Comparison of ENCODE assay signal across 16 cellular contexts in genomic region chr22:48045369-48045768, GRCh38.
DNase-seq lines count a peak whose midpoint lies in the region; ATAC-seq, FAIRE-seq and TF ChIP-seq lines count a peak whose summit lies in the region.
"Had no signal": no experiment of that assay in that cellular context is flagged by ENCODE, and none has a peak within 500 bp of the region (broad histone marks: within the 10 kb centered on the region; RNA-seq: fewer than 3 reads in every experiment).

No MANE protein-coding gene starts in this region.

- TF ChIP-seq RAD21 in H1 (IDR thresholded peaks at IDR 0.05 in 1 of 2, conservative IDR thresholded peaks at IDR 0.05 in 1 of 2; ENCODE audit: low read depth in 2 of 2, low read length in 2 of 2), result no peak

- H3K56ac ChIP-seq in H1 (replicated peaks; ENCODE audit: insufficient read length, low read depth, low read length), result no peak overlapping the region

- no peak for TF ChIP-seq CTCF in H1 (IDR thresholded peaks at IDR 0.05; ENCODE audit: control extremely low read depth in 1 of 3, insufficient read depth in 1 of 3, low read depth in 1 of 3, low read length in 3 of 3)

- POLR2A ChIA-PET in H1 (lab: Charles Lee; ENCODE audit: partially characterized antibody), result no interaction called here

- H2BK20ac ChIP-seq in H1 (ENCODE audit: low read length), result no peak overlapping the region

- 90% methylated on average over 4 of the region's 4 CpGs; no CpG with 5 or more reads in 1 of the 2 experiments for WGBS in H1 (ENCODE audit: extremely low coverage in 1 of 2, insufficient coverage in 1 of 2, insufficient read length in 1 of 2, insufficient replicate concordance in 2 of 2, low coverage in 1 of 2, low lambda C conversion rate in 2 of 2, missing lambda C conversion rate in 1 of 2), 2 experiments

- H2BK120ac ChIP-seq in H1 (replicated peaks; ENCODE audit: low read depth, low read length), result no peak overlapping the region

- no peak for TF ChIP-seq POLR2A in H1 (IDR thresholded peaks at IDR 0.05; ENCODE audit: control extremely low read depth in 1 of 2, low read depth in 2 of 2, low read length in 2 of 2)

- H3K79me2 ChIP-seq in H1 (ENCODE audit: control insufficient read depth in 1 of 2, insufficient read depth in 2 of 2, low read length in 2 of 2), result no peaks in the 10 kb centered on the region
- H3K79me2 ChIP-seq: parathyroid adenoma had no signal

- no peak for FAIRE-seq in H1 (lab: Jason Lieb, UNC)

- H3K36me3 ChIP-seq in H1 (ENCODE audit: control insufficient read depth in 2 of 4, insufficient read depth in 4 of 4, low read length in 3 of 4), result no peaks in the 10 kb centered on the region
- H3K36me3 ChIP-seq: BE2C, gastrocnemius medialis, upper lobe of right lung had no signal

- no peak for DNase-seq in H1 (ENCODE audit: low read depth in 1 of 2, low spot score in 2 of 2)
- DNase-seq in T-helper 1 cell, result no peak
- DNase-seq in NCI-H1436 treated with DMSO at 0.1 percent for 48 hours (lab: John Stamatoyannopoulos, UW), result no peak
- no peak for DNase-seq in stimulated activated CD4-positive, alpha-beta T cell treated with anti-CD3 and anti-CD28 coated beads, Interleukin-15, amount 100 ng/mL, for 24 hours
- DNase-seq in COR-L47 (lab: John Stamatoyannopoulos, UW), result no peak
- DNase-seq: activated naive CD8-positive, alpha-beta T cell treated with anti-CD3 and anti-CD28 coated beads, Interleukin-2, amount 10 ng/mL, durations not matched to agents 7 days and 5 days; BE2C; cortex of kidney; gastrocnemius medialis; left ventricle myocardium superior; NCI-H524 treated with DMSO at 0.1 percent for 48 hours; upper lobe of right lung had no signal

- CTCF ChIA-PET in H1 (lab: Charles Lee; ENCODE audit: partially characterized antibody), result interaction anchor here (1.2 kb wide), 1 partner anchor 207 kb away, joined by 3 read pairs; no protein-coding TSS in a partner anchor

- no peak overlapping the region for H3K4me3 ChIP-seq in H1 (ENCODE audit: extremely low read depth in 1 of 4, insufficient read depth in 2 of 4, low read depth in 3 of 4, low read length in 4 of 4)
- H3K4me3 ChIP-seq: gastrocnemius medialis, upper lobe of right lung had no signal

- no peak overlapping the region for H3K14ac ChIP-seq in H1 (ENCODE audit: insufficient read length)

- no peak overlapping the region for H2BK5ac ChIP-seq in H1 (ENCODE audit: low read depth, low read length)

- 0 out of 2 replicates have a peak overlapping the region, but pooled peaks have one; percentile 68 for H2BK12ac ChIP-seq in H1 (ENCODE audit: low read depth, low read length)

- H3K4ac ChIP-seq in H1 (replicated peaks; ENCODE audit: insufficient read length, low read depth, low read length), result no peak overlapping the region

- no peak overlapping the region for H4K5ac ChIP-seq in H1 (ENCODE audit: insufficient read length, low read depth, low read length)

- H3K23me2 ChIP-seq in H1 (ENCODE audit: low read depth, low read length), result peaks cover 2% of the 10 kb centered on the region; the same call in 1 of the 2 replicates

- no peaks in the 10 kb centered on the region for H3K27me3 ChIP-seq in H1 (replicated peaks in 1 of 4; ENCODE audit: control insufficient read depth in 3 of 4, extremely low read depth in 1 of 4, insufficient read depth in 3 of 4, low read length in 3 of 4)
- H3K27me3 ChIP-seq: BE2C, gastrocnemius medialis, upper lobe of right lung had no signal

- TF ChIP-seq EP300 in H1 (IDR thresholded peaks at IDR 0.05; ENCODE audit: borderline replicate concordance in 1 of 2, low read depth in 2 of 2, low read length in 2 of 2), result no peak

- peaks cover 0 to 3% (median 0%) of the 10 kb centered on the region in 4 experiments; a peak in 1 of 7 replicates for H3K4me1 ChIP-seq in H1 (replicated peaks in 1 of 4; ENCODE audit: control insufficient read depth in 3 of 4, insufficient read depth in 4 of 4, low read length in 3 of 4)
- H3K4me1 ChIP-seq: BE2C, gastrocnemius medialis, parathyroid adenoma, upper lobe of right lung had no signal

- no peaks in the 10 kb centered on the region for H3K79me1 ChIP-seq in H1 (ENCODE audit: low read depth, low read length)

- H2BK15ac ChIP-seq in H1 (ENCODE audit: low read length), result no peak overlapping the region

- no peak overlapping the region for H3K18ac ChIP-seq in H1 (ENCODE audit: extremely low read depth, low read length)

- 0 out of 2 replicates have a peak overlapping the region, but pooled peaks have one; percentile 8 for H2AK5ac ChIP-seq in H1 (ENCODE audit: low read depth, low read length)

- H4K20me1 ChIP-seq in H1 (replicated peaks in 1 of 2; ENCODE audit: control insufficient read depth in 1 of 2, insufficient read depth in 2 of 2, low read length in 2 of 2), result peaks cover 0 to 4% of the 10 kb centered on the region in 2 experiments

- no peak overlapping the region for H4K91ac ChIP-seq in H1 (replicated peaks; ENCODE audit: insufficient read length, low read length)

- H3K27ac ChIP-seq in H1 (ENCODE audit: low read depth, low read length), result no peak overlapping the region
- H3K27ac ChIP-seq: gastrocnemius medialis, parathyroid adenoma, upper lobe of right lung had no signal

- no peaks in the 10 kb centered on the region for H3K9me3 ChIP-seq in H1 (ENCODE audit: insufficient read depth in 2 of 2, low read depth in 1 of 2, low read length in 1 of 2)
- H3K9me3 ChIP-seq: BE2C, gastrocnemius medialis, upper lobe of right lung had no signal

- H2AFZ ChIP-seq in H1 (ENCODE audit: low read length), result no peak overlapping the region
- H2AFZ ChIP-seq: parathyroid adenoma had no signal

- H4K8ac ChIP-seq in H1 (ENCODE audit: extremely low read depth, insufficient read depth, low read length), result no peak overlapping the region

- peak; percentile 88 for ATAC-seq in GM18498 (IDR thresholded peaks at IDR 0.05; ENCODE audit: unreplicated experiment)
- peak; percentile 88 for ATAC-seq in GM21381 (IDR thresholded peaks at IDR 0.05; ENCODE audit: unreplicated experiment)
- peak; percentile 49 for ATAC-seq in HG03060 (IDR thresholded peaks at IDR 0.05; ENCODE audit: low read depth, unreplicated experiment)
- ATAC-seq: gastrocnemius medialis, left ventricle myocardium superior, upper lobe of right lung had no signal

- H3K9ac ChIP-seq in H1 (replicated peaks in 1 of 4; ENCODE audit: extremely low read depth in 1 of 4, low read depth in 3 of 4, low read length in 3 of 4), result no peak overlapping the region
- H3K9ac ChIP-seq: parathyroid adenoma had no signal

- H3K4me2 ChIP-seq in H1 (ENCODE audit: insufficient read depth in 1 of 2, low read depth in 2 of 2, low read length in 2 of 2), result no peak overlapping the region

- H3K23ac ChIP-seq in H1 (ENCODE audit: insufficient read length), result no peak overlapping the region

TF ChIP-seq in H1, 55 proteins besides CTCF, POLR2A, EP300 and RAD21:
- TF ChIP-seq NANOG (IDR thresholded peaks at IDR 0.05; ENCODE audit: insufficient read depth, low read depth, low read length, poor library complexity, severe bottlenecking), result no peak
- no peak for TF ChIP-seq CHD1 (IDR thresholded peaks at IDR 0.05; ENCODE audit: low read depth, low read length)
- no peak for TF ChIP-seq TBP (IDR thresholded peaks at IDR 0.05; ENCODE audit: low read depth, low read length)
- no peak for TF ChIP-seq RNF2 (IDR thresholded peaks at IDR 0.05; ENCODE audit: borderline replicate concordance, low read depth, low read length, missing control alignments, poor library complexity, severe bottlenecking)
- no peak for TF ChIP-seq TCF12 (IDR thresholded peaks at IDR 0.05; ENCODE audit: low read depth, low read length)
- TF ChIP-seq, protein P1, sequence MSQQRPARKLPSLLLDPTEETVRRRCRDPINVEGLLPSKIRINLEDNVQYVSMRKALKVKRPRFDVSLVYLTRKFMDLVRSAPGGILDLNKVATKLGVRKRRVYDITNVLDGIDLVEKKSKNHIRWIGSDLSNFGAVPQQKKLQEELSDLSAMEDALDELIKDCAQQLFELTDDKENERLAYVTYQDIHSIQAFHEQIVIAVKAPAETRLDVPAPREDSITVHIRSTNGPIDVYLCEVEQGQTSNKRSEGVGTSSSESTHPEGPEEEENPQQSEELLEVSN (IDR thresholded peaks at IDR 0.05), result no peak
- TF ChIP-seq SP4 (IDR thresholded peaks at IDR 0.05; ENCODE audit: low read length), result no peak
- no peak for TF ChIP-seq SIRT6 (IDR thresholded peaks at IDR 0.05; ENCODE audit: low read length)
- no peak for TF ChIP-seq CREB1 (IDR thresholded peaks at IDR 0.05)
- TF ChIP-seq, protein P2, sequence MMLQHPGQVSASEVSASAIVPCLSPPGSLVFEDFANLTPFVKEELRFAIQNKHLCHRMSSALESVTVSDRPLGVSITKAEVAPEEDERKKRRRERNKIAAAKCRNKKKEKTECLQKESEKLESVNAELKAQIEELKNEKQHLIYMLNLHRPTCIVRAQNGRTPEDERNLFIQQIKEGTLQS (IDR thresholded peaks at IDR 0.05; ENCODE audit: insufficient read depth, low read depth, low read length), result no peak
- no peak for TF ChIP-seq CEBPB (IDR thresholded peaks at IDR 0.05; ENCODE audit: low read depth, low read length)
- no peak for TF ChIP-seq CBX8 (IDR thresholded peaks at IDR 0.05; ENCODE audit: borderline replicate concordance, low read depth, low read length)
- TF ChIP-seq SIX5 (IDR thresholded peaks at IDR 0.05; ENCODE audit: low read depth, low read length), result no peak
- TF ChIP-seq RFX5 (IDR thresholded peaks at IDR 0.05; ENCODE audit: borderline replicate concordance, low read depth, low read length), result no peak
- no peak for TF ChIP-seq FOSL1 (IDR thresholded peaks at IDR 0.05; ENCODE audit: insufficient read depth, low read depth, low read length)
